Comparison of ENCODE assay signal across 22 cellular contexts in the genomic region with DNA sequence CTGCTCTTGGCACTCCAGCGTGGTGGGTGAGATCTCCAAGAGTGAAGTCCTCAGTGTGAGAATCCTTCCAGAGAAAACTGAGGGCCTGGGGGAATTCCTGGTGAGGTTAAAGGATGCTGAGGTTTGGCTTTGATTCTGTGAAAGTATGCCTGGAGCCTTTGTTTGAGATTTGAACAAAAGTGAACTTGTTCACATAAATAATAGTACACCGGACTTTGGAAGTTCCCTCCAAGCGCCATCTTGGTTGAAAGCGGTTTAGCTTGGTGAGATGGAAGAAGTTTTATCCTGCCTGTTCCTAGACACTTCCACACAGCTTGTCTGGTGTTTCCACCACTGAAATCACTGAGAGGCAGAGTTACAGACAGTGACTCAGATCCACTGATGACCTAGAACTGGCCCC.
"Had no signal": no experiment of that assay in that cellular context is flagged by ENCODE, and none has a peak within 500 bp of the region (broad histone marks: within the 10 kb centered on the region; RNA-seq: fewer than 3 reads in every experiment).

No MANE protein-coding gene starts in this region.

- H3K9ac ChIP-seq: SK-N-SH had no signal

- H3K27me3 ChIP-seq: adrenal gland, MG63 had no signal

- H3K4me2 ChIP-seq: SK-N-SH had no signal

- H3K4me3 ChIP-seq: adrenal gland, K562, MG63, SJCRH30 had no signal

- H3K9me3 ChIP-seq: adrenal gland, MG63, SJCRH30, SK-N-SH had no signal

- H3K27ac ChIP-seq: adrenal gland, SJCRH30 had no signal

- H3K4me1 ChIP-seq: adrenal gland had no signal

- H3K36me3 ChIP-seq: adrenal gland, MG63, SJCRH30 had no signal

- DNase-seq: activated CD4-positive, alpha-beta T cell treated with anti-CD3 and anti-CD28 coated beads for 36 hours; activated CD4-positive, alpha-beta T cell treated with anti-CD3 and anti-CD28 coated beads, Interleukin-2, amount 10 ng/mL, durations not matched to agents 7 days and 5 days; activated CD4-positive, alpha-beta T cell treated with anti-CD3 and anti-CD28 coated beads, Interleukin-2, amount 50 U/mL, for 48 hours; activated CD8-positive, alpha-beta T cell treated with anti-CD3 and anti-CD28 coated beads, Interleukin-2, amount 10 ng/mL, durations not matched to agents 7 days and 5 days; activated gamma-delta T cell treated with Interleukin-2 at 50 U/mL for 16 hours; activated naive CD4-positive, alpha-beta T cell treated with anti-CD3 and anti-CD28 coated beads for 36 hours; activated T-cell treated with anti-CD3 and anti-CD28 coated beads, Interleukin-2, amount 50 U/mL, for 24 hours; adrenal gland; caudate nucleus; Karpas-422; MG63; NCI-H1048; NCI-H1105 treated with DMSO at 0.1 percent for 48 hours; NCI-H1436; NCI-H1694; NCI-H1930; NCI-H345; NCI-H524 treated with DMSO at 0.1 percent for 48 hours; SHP77; SJCRH30; SK-N-SH had no signal
